ENCODE assay signal across 15 cellular contexts in the genomic region with DNA sequence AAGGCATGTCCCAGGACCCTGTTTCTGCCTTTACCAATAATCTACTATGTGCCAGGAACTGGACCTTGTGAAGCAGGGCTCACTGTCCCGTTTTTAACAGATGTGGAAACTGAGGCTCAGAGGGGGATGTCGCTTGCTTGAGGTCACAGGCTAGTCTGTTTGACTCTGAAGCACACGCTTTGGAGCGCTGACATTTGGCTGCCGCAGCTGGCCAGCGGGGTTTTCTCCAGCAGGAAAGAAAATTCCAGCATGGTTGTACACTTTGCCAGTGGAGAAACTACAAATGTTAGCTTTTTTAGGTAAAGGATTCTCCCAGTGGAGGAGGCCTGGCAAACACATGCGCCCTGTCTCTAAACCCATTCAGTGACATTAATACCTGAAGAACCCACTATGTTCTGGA. TPM values are rescaled to one million over a fixed set of nuclear protein-coding genes. Genes with fewer than 3 reads are reported as not detected.
DNase-seq lines count a peak whose midpoint lies in the region; ATAC-seq and TF ChIP-seq lines count a peak whose summit lies in the region.
"Had no signal": no experiment of that assay in that cellular context is flagged by ENCODE, and none has a peak within 500 bp of the region (broad histone marks: within the 10 kb centered on the region; RNA-seq: fewer than 3 reads in every experiment).

No MANE protein-coding gene starts in this region.

- ATAC-seq in WTC11 (no peak), heart right ventricle (peak; percentile 30 to 82 (median 56)), thoracic aorta (ENCODE audit: insufficient number of reproducible peaks, low FRiP score, low read depth) (no peak), HG03521 (IDR thresholded peaks at IDR 0.05; ENCODE audit: unreplicated experiment) (no peak)
- ATAC-seq in stimulated activated memory B cell treated with anti-CD40 and anti-IgM and Interleukin-4, amounts not matched to agents 10 μg/mL and 1 μg/mL and 100 μg/mL, for 72 hours, result no peak
- ATAC-seq: activated CD8-positive, alpha-beta T cell treated with anti-CD3 and anti-CD28 coated beads for 36 hours; body of pancreas; naive thymus-derived CD4-positive, alpha-beta T cell had no signal

- H3K4me3 ChIP-seq in heart right ventricle, result no peak overlapping the region
- H3K4me3 ChIP-seq in thoracic aorta, result no peak overlapping the region
- H3K4me3 ChIP-seq: body of pancreas had no signal

- 76 to 80% methylated on average over 7 of the region's 7 CpGs for WGBS in heart right ventricle, 2 donors

- H3K27ac ChIP-seq in heart right ventricle (peak overlapping the region in 9 of 10 donors; percentile 57 to 91 (median 82)), thoracic aorta (peak overlapping the region; percentile 74 to 77)
- H3K27ac ChIP-seq: body of pancreas had no signal

- intact Hi-C loops in heart right ventricle (cut with DNase I), result loop anchor here in 1 of 10 donors (5.0 kb wide), 1 partner anchor 48 kb away; the partner anchor contains the start of gene SH3PXD2B

- TF ChIP-seq CTCF in WTC11 (IDR thresholded peaks at IDR 0.05) (no peak), heart right ventricle (IDR thresholded peaks at IDR 0.05) (no peak), nephron progenitor cell (IDR thresholded peaks at IDR 0.05) (no peak), thoracic aorta (IDR thresholded peaks at IDR 0.05) (no peak)

- peaks cover 34% of the 10 kb centered on the region for H3K4me1 Mint-ChIP-seq in WTC11
- H3K4me1 Mint-ChIP-seq in nephron progenitor cell, result peaks cover 28% of the 10 kb centered on the region
- no peaks in the 10 kb centered on the region for H3K4me1 Mint-ChIP-seq in stimulated activated memory B cell treated with anti-CD40 and anti-IgM and Interleukin-4, amounts not matched to agents 10 μg/mL and 1 μg/mL and 100 μg/mL, for 72 hours
- H3K4me1 Mint-ChIP-seq: naive thymus-derived CD4-positive, alpha-beta T cell had no signal

- no peak for DNase-seq in WTC11 (ENCODE audit: low spot score)
- DNase-seq in heart right ventricle, result peak in 1 of 2 donors; percentile 33
- DNase-seq in nephron progenitor cell, result no peak
- DNase-seq in thoracic aorta (ENCODE audit: low spot score), result no peak
- DNase-seq in COLO829 (ENCODE audit: low spot score), result no peak
- DNase-seq in MV-4-11 (lab: John Stamatoyannopoulos, UW), result no peak
- DNase-seq: activated CD8-positive, alpha-beta T cell treated with anti-CD3 and anti-CD28 coated beads for 36 hours; naive thymus-derived CD4-positive, alpha-beta T cell; NCI-H2081 treated with DMSO at 0.1 percent for 48 hours; NK-92 treated with Interleukin-12 subunit alpha and Interleukin-12 subunit beta, amount 100 ng/mL, for 24 hours; SK-N-SH; stimulated activated naive CD4-positive, alpha-beta T cell had no signal

- no peaks in the 10 kb centered on the region for H3K9me3 ChIP-seq in heart right ventricle
- H3K9me3 ChIP-seq in thoracic aorta, result no peaks in the 10 kb centered on the region
- H3K9me3 ChIP-seq: body of pancreas, SK-N-SH had no signal

- POLR2A ChIA-PET in WTC11 (lab: Charles Lee), result no interaction called here

- no peaks in the 10 kb centered on the region for H3K27me3 Mint-ChIP-seq in WTC11 (ENCODE audit: low read depth)
- H3K27me3 Mint-ChIP-seq in nephron progenitor cell (ENCODE audit: low read depth, poor library complexity), result no peaks in the 10 kb centered on the region
- peaks cover 24% of the 10 kb centered on the region for H3K27me3 Mint-ChIP-seq in stimulated activated memory B cell treated with anti-CD40 and anti-IgM and Interleukin-4, amounts not matched to agents 10 μg/mL and 1 μg/mL and 100 μg/mL, for 72 hours

- peaks cover 0 to 53% (median 30%) of the 10 kb centered on the region in 9 donors for H3K4me1 ChIP-seq in heart right ventricle
- H3K4me1 ChIP-seq in thoracic aorta (ENCODE audit: control insufficient read depth in 1 of 2, low read depth in 2 of 2), result peaks cover 22 to 48% of the 10 kb centered on the region in 2 donors

- H3K9me3 Mint-ChIP-seq in WTC11 (peaks cover 37% of the 10 kb centered on the region), nephron progenitor cell (peaks cover 22% of the 10 kb centered on the region)
- H3K9me3 Mint-ChIP-seq in stimulated activated memory B cell treated with anti-CD40 and anti-IgM and Interleukin-4, amounts not matched to agents 10 μg/mL and 1 μg/mL and 100 μg/mL, for 72 hours, result no peaks in the 10 kb centered on the region
- H3K9me3 Mint-ChIP-seq: activated CD8-positive, alpha-beta T cell treated with anti-CD3 and anti-CD28 coated beads for 36 hours had no signal

- CTCF ChIA-PET in WTC11 (lab: Charles Lee), result interaction anchor here (1.1 to 4.0 kb wide), 2 partner anchors 33 to 48 kb away, joined by 3 to 33 read pairs; no protein-coding TSS in a partner anchor

- H3K36me3 Mint-ChIP-seq in WTC11 (peaks cover 68% of the 10 kb centered on the region), nephron progenitor cell (ENCODE audit: low read depth) (peaks cover 68% of the 10 kb centered on the region)
- no peaks in the 10 kb centered on the region for H3K36me3 Mint-ChIP-seq in stimulated activated memory B cell treated with anti-CD40 and anti-IgM and Interleukin-4, amounts not matched to agents 10 μg/mL and 1 μg/mL and 100 μg/mL, for 72 hours

- H3K27me3 ChIP-seq in heart right ventricle, result no peaks in the 10 kb centered on the region
- H3K27me3 ChIP-seq in thoracic aorta (replicated peaks; ENCODE audit: insufficient read depth), result no peaks in the 10 kb centered on the region
- H3K27me3 ChIP-seq: body of pancreas had no signal

- H3K27ac Mint-ChIP-seq in WTC11 (peak overlapping the region; percentile 95; the same call in 1 of the 2 replicates), nephron progenitor cell (peak overlapping the region; percentile 97)
- H3K27ac Mint-ChIP-seq in stimulated activated memory B cell treated with anti-CD40 and anti-IgM and Interleukin-4, amounts not matched to agents 10 μg/mL and 1 μg/mL and 100 μg/mL, for 72 hours, result no peak overlapping the region
- H3K27ac Mint-ChIP-seq: activated CD8-positive, alpha-beta T cell treated with anti-CD3 and anti-CD28 coated beads for 36 hours; naive thymus-derived CD4-positive, alpha-beta T cell had no signal

- H3K4me3 Mint-ChIP-seq in WTC11 (no peak overlapping the region), nephron progenitor cell (peak overlapping the region; percentile 61)
- H3K4me3 Mint-ChIP-seq in stimulated activated memory B cell treated with anti-CD40 and anti-IgM and Interleukin-4, amounts not matched to agents 10 μg/mL and 1 μg/mL and 100 μg/mL, for 72 hours, result no peak overlapping the region
- H3K4me3 Mint-ChIP-seq: activated CD8-positive, alpha-beta T cell treated with anti-CD3 and anti-CD28 coated beads for 36 hours; naive thymus-derived CD4-positive, alpha-beta T cell had no signal

- H3K36me3 ChIP-seq in heart right ventricle, result peaks cover 0 to 36% (median 0%) of the 10 kb centered on the region in 9 donors
- H3K36me3 ChIP-seq in thoracic aorta, result peaks cover 4% of the 10 kb centered on the region

TF ChIP-seq in WTC11, 78 proteins besides CTCF, POLR2A, EP300 and RAD21:
- TF ChIP-seq ZNF423 (CRISPR knock-in tag; IDR thresholded peaks at IDR 0.05), result no peak
- no peak for TF ChIP-seq ZNF263 (CRISPR knock-in tag; IDR thresholded peaks at IDR 0.05; ENCODE audit: low read depth)
- TF ChIP-seq PREB (CRISPR knock-in tag; IDR thresholded peaks at IDR 0.05; ENCODE audit: borderline replicate concordance), result no peak
- no peak for TF ChIP-seq TCF7 (CRISPR knock-in tag; IDR thresholded peaks at IDR 0.05; ENCODE audit: low read depth)
- TF ChIP-seq ZMAT4 (CRISPR knock-in tag; IDR thresholded peaks at IDR 0.05), result no peak
- no peak for TF ChIP-seq CREB1 (CRISPR knock-in tag; IDR thresholded peaks at IDR 0.05)
TF ChIP-seq in WTC11: peak in this region for 0.

RNA-seq across cellular contexts. Expression of gene SH3PXD2B, which starts 50.5 kb away (rescaled TPM):
- total RNA-seq in WTC11 (2021) (52.2 to 64.1 TPM (median 57.4 TPM) in 3 replicates), heart right ventricle (10 to 100 TPM in 2 of 10 donors, 1 to 10 TPM in 8; 2.9 to 12.5 (median 5.9) TPM), thoracic aorta (10 to 100 TPM; 31.4 to 42.0 TPM)
- polyA plus RNA-seq in heart right ventricle, result 1 to 10 TPM; 1.8 to 5.7 TPM

Comparison
In these comparisons a context has a peak if more than half of its experiments do, and no peak if none do; other contexts are left out.
1. ATAC-seq: peak in heart right ventricle (8 of 8); none in WTC11 (single experiment), thoracic aorta (single experiment), HG03521 (single experiment) and stimulated activated memory B cell treated with anti-CD40 and anti-IgM and Interleukin-4, amounts not matched to agents 10 μg/mL and 1 μg/mL and 100 μg/mL, for 72 hours (single experiment).